ENCODE assay signal across 11 cellular contexts in genomic region chr15:84983711-84984110, GRCh38. TPM values are rescaled to one million over a fixed set of nuclear protein-coding genes. Genes with fewer than 3 reads are reported as not detected.
A peak's percentile ranks its signal among the peaks of the same experiment; 100 is the strongest.
DNase-seq lines count a peak whose midpoint lies in the region; ATAC-seq, FAIRE-seq and TF ChIP-seq lines count a peak whose summit lies in the region.
"Had no signal": no experiment of that assay in that cellular context is flagged by ENCODE, and none has a peak within 500 bp of the region (broad histone marks: within the 10 kb centered on the region; RNA-seq: fewer than 3 reads in every experiment).

No MANE protein-coding gene starts in this region.

- WGBS in prostate gland: 93% methylated on average over 2 of the region's 2 CpGs

- H3K36me3 ChIP-seq in mucosa of rectum (ENCODE audit: control insufficient read depth in 2 of 2, insufficient read depth in 2 of 2, low read length in 2 of 2): no peaks in the 10 kb centered on the region
- H3K36me3 ChIP-seq in prostate gland: no peaks in the 10 kb centered on the region

- no peaks in the 10 kb centered on the region for H3K27me3 ChIP-seq in mucosa of rectum (ENCODE audit: control insufficient read depth in 2 of 2, insufficient read depth in 2 of 2, low read length in 2 of 2)
- H3K27me3 ChIP-seq in prostate gland (replicated peaks; ENCODE audit: insufficient read depth): no peaks in the 10 kb centered on the region

- no peak for FAIRE-seq in frontal cortex (lab: Jason Lieb, UNC)

- intact Hi-C loops in prostate gland (cut with DNase I): no loop called here

- peak overlapping the region; percentile 93 for H3K4me3 Mint-ChIP-seq in stimulated activated naive CD8-positive, alpha-beta T cell treated with anti-CD3 and anti-CD28 coated beads, Interleukin-15, Interleukin-2, amounts not matched to agents 100 ng/mL and 50 ng/mL, for 24 hours
- peak overlapping the region in 1 of 2 donors; percentile 89 for H3K4me3 Mint-ChIP-seq in stimulated activated naive CD8-positive, alpha-beta T cell treated with anti-CD3 and anti-CD28 coated beads, Interleukin-15, amount 100 ng/mL, for 72 hours
- peak overlapping the region; percentile 30 to 96 (median 85) for H3K4me3 Mint-ChIP-seq in brain

- no peak for DNase-seq in stimulated activated naive CD8-positive, alpha-beta T cell treated with anti-CD3 and anti-CD28 coated beads, Interleukin-15, amount 100 ng/mL, for 72 hours
- DNase-seq in frontal cortex (ENCODE audit: low spot score in 2 of 2): no peak
- DNase-seq in prostate gland (ENCODE audit: low spot score): no peak
- DNase-seq in NCI-H2227 (lab: John Stamatoyannopoulos, UW; ENCODE audit: unreplicated experiment): no peak
- DNase-seq: DMS153; NCI-H446 treated with DMSO at 0.1 percent for 48 hours; stimulated activated CD8-positive, alpha-beta memory T cell treated with anti-CD3 and anti-CD28 coated beads, Interleukin-4, amount 100 ng/mL, for 48 hours had no signal

- no peak for ATAC-seq in stimulated activated naive CD8-positive, alpha-beta T cell treated with anti-CD3 and anti-CD28 coated beads, Interleukin-15, amount 100 ng/mL, for 72 hours
- no peak for ATAC-seq in HG02571 (IDR thresholded peaks at IDR 0.05; ENCODE audit: unreplicated experiment)

- H3K27ac ChIP-seq in mucosa of rectum (ENCODE audit: low read depth in 2 of 2, low read length in 2 of 2) (peak overlapping the region; percentile 95 to 97), prostate gland (no peak overlapping the region)

- TF ChIP-seq CTCF in brain (conservative IDR thresholded peaks at IDR 0.05) (no peak), prostate gland (IDR thresholded peaks at IDR 0.05) (no peak)

- no peaks in the 10 kb centered on the region for H3K9me3 ChIP-seq in mucosa of rectum (ENCODE audit: control insufficient read depth in 2 of 2, low read length in 2 of 2)
- H3K9me3 ChIP-seq in prostate gland: no peaks in the 10 kb centered on the region

- no peak for TF ChIP-seq POLR2A in prostate gland (IDR thresholded peaks at IDR 0.05)

- H3K4me1 Mint-ChIP-seq in stimulated activated naive CD8-positive, alpha-beta T cell treated with anti-CD3 and anti-CD28 coated beads, Interleukin-15, Interleukin-2, amounts not matched to agents 100 ng/mL and 50 ng/mL, for 24 hours (ENCODE audit: low read depth): peaks cover 64% of the 10 kb centered on the region
- H3K4me1 Mint-ChIP-seq in stimulated activated naive CD8-positive, alpha-beta T cell treated with anti-CD3 and anti-CD28 coated beads, Interleukin-15, amount 100 ng/mL, for 72 hours: peaks cover 55% of the 10 kb centered on the region
- peaks cover 44% of the 10 kb centered on the region for H3K4me1 Mint-ChIP-seq in brain

- peak overlapping the region; percentile 75 to 92 for H3K9ac ChIP-seq in mucosa of rectum (ENCODE audit: low read depth in 1 of 2, low read length in 2 of 2)

- H3K36me3 Mint-ChIP-seq in stimulated activated naive CD8-positive, alpha-beta T cell treated with anti-CD3 and anti-CD28 coated beads, Interleukin-15, Interleukin-2, amounts not matched to agents 100 ng/mL and 50 ng/mL, for 24 hours (ENCODE audit: low read depth): peaks cover 4% of the 10 kb centered on the region
- H3K36me3 Mint-ChIP-seq in brain: no peaks in the 10 kb centered on the region

- H3K27ac Mint-ChIP-seq in stimulated activated naive CD8-positive, alpha-beta T cell treated with anti-CD3 and anti-CD28 coated beads, Interleukin-15, Interleukin-2, amounts not matched to agents 100 ng/mL and 50 ng/mL, for 24 hours: no peak overlapping the region
- H3K27ac Mint-ChIP-seq in stimulated activated naive CD8-positive, alpha-beta T cell treated with anti-CD3 and anti-CD28 coated beads, Interleukin-15, amount 100 ng/mL, for 72 hours: no peak overlapping the region
- H3K27ac Mint-ChIP-seq in brain: peak overlapping the region in 1 of 5 experiments; percentile 92

- no peaks in the 10 kb centered on the region for H3K9me3 Mint-ChIP-seq in stimulated activated naive CD8-positive, alpha-beta T cell treated with anti-CD3 and anti-CD28 coated beads, Interleukin-15, Interleukin-2, amounts not matched to agents 100 ng/mL and 50 ng/mL, for 24 hours
- H3K9me3 Mint-ChIP-seq in stimulated activated naive CD8-positive, alpha-beta T cell treated with anti-CD3 and anti-CD28 coated beads, Interleukin-15, amount 100 ng/mL, for 72 hours: no peaks in the 10 kb centered on the region
- no peaks in the 10 kb centered on the region for H3K9me3 Mint-ChIP-seq in brain

- no peaks in the 10 kb centered on the region for H3K27me3 Mint-ChIP-seq in stimulated activated naive CD8-positive, alpha-beta T cell treated with anti-CD3 and anti-CD28 coated beads, Interleukin-15, Interleukin-2, amounts not matched to agents 100 ng/mL and 50 ng/mL, for 24 hours
- peaks cover 11% of the 10 kb centered on the region for H3K27me3 Mint-ChIP-seq in stimulated activated naive CD8-positive, alpha-beta T cell treated with anti-CD3 and anti-CD28 coated beads, Interleukin-15, amount 100 ng/mL, for 72 hours
- H3K27me3 Mint-ChIP-seq in brain: peaks cover 27% of the 10 kb centered on the region

- H3K4me1 ChIP-seq in mucosa of rectum (ENCODE audit: control insufficient read depth in 2 of 2, insufficient read depth in 2 of 2, low read length in 2 of 2): peaks cover 22 to 26% of the 10 kb centered on the region in 2 donors
- no peaks in the 10 kb centered on the region for H3K4me1 ChIP-seq in prostate gland (replicated peaks)

- peak overlapping the region; percentile 77 to 88 for H3K4me3 ChIP-seq in mucosa of rectum (ENCODE audit: low read length in 2 of 2)
- no peak overlapping the region for H3K4me3 ChIP-seq in prostate gland

RNA-seq across cellular contexts. Expression of gene PDE8A, which starts 2.1 kb away (rescaled TPM):
- polyA plus RNA-seq in brain (ENCODE audit: insufficient read depth, low read depth, low replicate concordance): 7.1 TPM
- 34.6 TPM for total RNA-seq in frontal cortex
- 10 to 100 TPM; 28.3 to 52.7 TPM for total RNA-seq in prostate gland

Comparison
In these comparisons a context has a peak if more than half of its experiments do, and no peak if none do; other contexts are left out.
1. H3K27ac ChIP-seq: peak in mucosa of rectum (2 of 2); none in prostate gland (0 of 2).
2. H3K4me3 ChIP-seq: peak in mucosa of rectum (2 of 2); none in prostate gland (0 of 2).